ENCODE assay signal across 22 cellular contexts in the genomic region with DNA sequence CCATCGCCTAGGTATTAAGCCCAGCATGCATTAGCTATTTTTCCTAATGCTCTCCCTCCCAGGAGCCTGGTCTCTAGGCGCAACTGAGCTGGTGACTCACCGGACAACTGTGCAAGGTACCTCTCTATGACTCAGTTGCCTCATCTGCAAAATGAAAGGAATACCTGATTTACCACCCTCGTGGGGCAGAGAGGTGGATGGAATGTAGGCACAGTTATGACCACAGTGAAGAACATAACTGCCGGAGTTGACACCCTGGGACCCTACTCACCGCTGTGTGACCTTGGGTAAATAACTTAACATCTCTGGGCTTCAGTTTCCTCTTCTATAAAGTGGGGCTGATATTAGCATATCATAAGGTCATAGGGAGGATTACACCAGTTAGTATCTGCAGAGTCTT. TPM values are rescaled to one million over a fixed set of nuclear protein-coding genes. Genes with fewer than 3 reads are reported as not detected.
DNase-seq lines count a peak whose midpoint lies in the region; ATAC-seq lines count a peak whose summit lies in the region.
"Had no signal": no experiment of that assay in that cellular context is flagged by ENCODE, and none has a peak within 500 bp of the region (broad histone marks: within the 10 kb centered on the region; RNA-seq: fewer than 3 reads in every experiment).

No MANE protein-coding gene starts in this region.

- H3K27me3 Mint-ChIP-seq in activated CD4-positive, alpha-beta T cell treated with anti-CD3 and anti-CD28 coated beads, Interleukin-2, amount 10 ng/mL, durations not matched to agents 24 days and 14 days: no peaks in the 10 kb centered on the region
- peaks cover 0 to 2% of the 10 kb centered on the region in 2 donors for H3K27me3 Mint-ChIP-seq in CD8-positive, alpha-beta memory T cell

- H3K9me3 Mint-ChIP-seq in activated CD4-positive, alpha-beta T cell treated with anti-CD3 and anti-CD28 coated beads, Interleukin-2, amount 10 ng/mL, durations not matched to agents 24 days and 14 days: no peaks in the 10 kb centered on the region
- H3K9me3 Mint-ChIP-seq in CD8-positive, alpha-beta memory T cell: peaks cover 0 to 2% (median 0%) of the 10 kb centered on the region in 5 donors
- H3K9me3 Mint-ChIP-seq in activated naive CD4-positive, alpha-beta T cell treated with anti-CD3 and anti-CD28 coated beads, Interleukin-2, amount 50 U/mL, for 72 hours: no peaks in the 10 kb centered on the region
- H3K9me3 Mint-ChIP-seq: HFFc6 had no signal

- peaks cover 49% of the 10 kb centered on the region for H3K36me3 Mint-ChIP-seq in activated CD4-positive, alpha-beta T cell treated with anti-CD3 and anti-CD28 coated beads, Interleukin-2, amount 10 ng/mL, durations not matched to agents 24 days and 14 days (ENCODE audit: low read depth)
- H3K36me3 Mint-ChIP-seq in CD8-positive, alpha-beta memory T cell: peaks cover 4 to 77% (median 26%) of the 10 kb centered on the region in 3 donors
- H3K36me3 Mint-ChIP-seq in activated naive CD4-positive, alpha-beta T cell treated with anti-CD3 and anti-CD28 coated beads, Interleukin-2, amount 50 U/mL, for 72 hours: peaks cover 24 to 53% of the 10 kb centered on the region in 2 donors
- H3K36me3 Mint-ChIP-seq: naive B cell had no signal

- intact Hi-C loops in activated CD4-positive, alpha-beta T cell treated with anti-CD3 and anti-CD28 coated beads, Interleukin-2, amount 10 ng/mL, durations not matched to agents 24 days and 14 days (cut with micrococcal nuclease): loop anchor here (1.0 to 5.0 kb wide), 2 partner anchors 10 to 818 kb away; partner anchors contain the start of gene EVL

- peak overlapping the region; percentile 95 for H3K27ac Mint-ChIP-seq in activated CD4-positive, alpha-beta T cell treated with anti-CD3 and anti-CD28 coated beads, Interleukin-2, amount 10 ng/mL, durations not matched to agents 24 days and 14 days
- peak overlapping the region; percentile 90 to 100 (median 100) for H3K27ac Mint-ChIP-seq in CD8-positive, alpha-beta memory T cell
- H3K27ac Mint-ChIP-seq in activated naive CD4-positive, alpha-beta T cell treated with anti-CD3 and anti-CD28 coated beads, Interleukin-2, amount 50 U/mL, for 72 hours: peak overlapping the region; percentile 86 to 98
- H3K27ac Mint-ChIP-seq: HFFc6, progenitor cell of endocrine pancreas had no signal

- DNase-seq in activated CD4-positive, alpha-beta T cell treated with anti-CD3 and anti-CD28 coated beads, Interleukin-2, amount 10 ng/mL, durations not matched to agents 24 days and 14 days: no peak
- DNase-seq in activated CD4-positive, alpha-beta T cell treated with anti-CD3 and anti-CD28 coated beads for 4 hours: no peak
- peak in 1 of 5 donors; percentile 64 for DNase-seq in CD8-positive, alpha-beta memory T cell
- DNase-seq in activated naive CD4-positive, alpha-beta T cell treated with anti-CD3 and anti-CD28 coated beads, Interleukin-2, amount 50 U/mL, for 72 hours (ENCODE audit: low spot score in 2 of 2): peak in 1 of 2 donors; percentile 78
- DNase-seq in kidney tubule cell (ENCODE audit: low spot score) (peak; percentile 62), AG20443 (ENCODE audit: low spot score) (no peak), NOMO-1 treated with DMSO at 0.1 percent for 48 hours (lab: John Stamatoyannopoulos, UW; ENCODE audit: unreplicated experiment) (no peak), NCI-H2196 treated with DMSO at 0.1 percent for 48 hours (lab: John Stamatoyannopoulos, UW; ENCODE audit: unreplicated experiment) (no peak)
- DNase-seq: COR-L47, EL, HFFc6, KG1, naive B cell, NCI-H1105 treated with DMSO at 0.1 percent for 48 hours, NCI-H2171, stomach, uterus had no signal

- peak; percentile 56 to 74 for ATAC-seq in activated naive CD4-positive, alpha-beta T cell treated with anti-CD3 and anti-CD28 coated beads, Interleukin-2, amount 50 U/mL, for 72 hours
- ATAC-seq: lower lobe of right lung had no signal

- CTCF ChIA-PET in CD8-positive, alpha-beta memory T cell (lab: Charles Lee): interaction anchor here (3.6 to 25.1 kb wide), 2 partner anchors 18 kb away, joined by 16 to 532 read pairs; partner anchors contain the start of gene BCL11B

- H3K4me3 ChIP-seq in CD8-positive, alpha-beta memory T cell (ENCODE audit: low read length): peak overlapping the region; percentile 38
- H3K4me3 ChIP-seq: coronary artery, lower lobe of right lung, smooth muscle cell, stomach, uterus had no signal

- H3K4me1 ChIP-seq in CD8-positive, alpha-beta memory T cell (ENCODE audit: insufficient read depth, low read length): peaks cover 89% of the 10 kb centered on the region
- H3K4me1 ChIP-seq: lower lobe of right lung, uterus had no signal

- peak overlapping the region; percentile 90 for H3K4me3 Mint-ChIP-seq in activated CD4-positive, alpha-beta T cell treated with anti-CD3 and anti-CD28 coated beads, Interleukin-2, amount 10 ng/mL, durations not matched to agents 24 days and 14 days
- H3K4me3 Mint-ChIP-seq in CD8-positive, alpha-beta memory T cell: peak overlapping the region; percentile 71 to 99 (median 92)
- H3K4me3 Mint-ChIP-seq: HFFc6 had no signal

- H3K27ac ChIP-seq in CD8-positive, alpha-beta memory T cell (ENCODE audit: low read depth, low read length): no peak overlapping the region
- H3K27ac ChIP-seq: coronary artery, lower lobe of right lung, uterus, VCaP had no signal

- no peaks in the 10 kb centered on the region for H3K9me3 ChIP-seq in CD8-positive, alpha-beta memory T cell (ENCODE audit: low read length)
- H3K9me3 ChIP-seq: lower lobe of right lung, stomach, uterus had no signal

- no peaks in the 10 kb centered on the region for H3K27me3 ChIP-seq in CD8-positive, alpha-beta memory T cell (ENCODE audit: insufficient read depth, low read length, poor library complexity, severe bottlenecking)

- H3K4me1 Mint-ChIP-seq in activated CD4-positive, alpha-beta T cell treated with anti-CD3 and anti-CD28 coated beads, Interleukin-2, amount 10 ng/mL, durations not matched to agents 24 days and 14 days: peaks cover 77% of the 10 kb centered on the region
- peaks cover 85 to 87% (median 86%) of the 10 kb centered on the region in 3 donors for H3K4me1 Mint-ChIP-seq in CD8-positive, alpha-beta memory T cell

- peaks cover 56% of the 10 kb centered on the region for H3K36me3 ChIP-seq in CD8-positive, alpha-beta memory T cell (ENCODE audit: insufficient read depth, low read length)
- H3K36me3 ChIP-seq: lower lobe of right lung, stomach, uterus had no signal

- POLR2A ChIA-PET in CD8-positive, alpha-beta memory T cell (lab: Charles Lee): interaction anchor here (0.6 to 11.7 kb wide), 5 partner anchors 10 to 58 kb away, joined by 3 to 169 read pairs (median 4); no protein-coding TSS in a partner anchor

RNA-seq across cellular contexts. Expression of gene BCL11B, which starts 22.6 kb away (rescaled TPM):
- total RNA-seq in activated CD4-positive, alpha-beta T cell treated with anti-CD3 and anti-CD28 coated beads, Interleukin-2, amount 10 ng/mL, durations not matched to agents 24 days and 14 days: 48.2 and 48.5 TPM in 2 replicates
- 10 to 100 TPM; 42.0 to 42.5 TPM for total RNA-seq in CD8-positive, alpha-beta memory T cell
- 9.7 TPM for polyA plus RNA-seq in CD8-positive, alpha-beta memory T cell
- 10 to 100 TPM; 57.8 to 65.7 TPM for total RNA-seq in activated naive CD4-positive, alpha-beta T cell treated with anti-CD3 and anti-CD28 coated beads, Interleukin-2, amount 50 U/mL, for 72 hours
